ENCODE assay signal across 18 cellular contexts in genomic region chr1:2789164-2789985, GRCh38. TPM values are rescaled to one million over a fixed set of nuclear protein-coding genes. Genes with fewer than 3 reads are reported as not detected.
DNase-seq lines count a peak whose midpoint lies in the region; ATAC-seq and TF ChIP-seq lines count a peak whose summit lies in the region.
"Had no signal": no experiment of that assay in that cellular context is flagged by ENCODE, and none has a peak within 500 bp of the region (broad histone marks: within the 10 kb centered on the region; RNA-seq: fewer than 3 reads in every experiment).

No MANE protein-coding gene starts in this region.

- POLR2A ChIA-PET in activated CD4-positive, alpha-beta T cell treated with anti-CD3 and anti-CD28 coated beads for 36 hours (lab: Charles Lee): no interaction called here

- H3K27ac Mint-ChIP-seq in activated CD4-positive, alpha-beta T cell treated with anti-CD3 and anti-CD28 coated beads for 36 hours: no peak overlapping the region
- no peak overlapping the region for H3K27ac Mint-ChIP-seq in activated CD4-positive, alpha-beta T cell treated with anti-CD3 and anti-CD28 coated beads, Interleukin-2, amount 10 ng/mL, durations not matched to agents 24 days and 14 days
- H3K27ac Mint-ChIP-seq in natural killer cell: no peak overlapping the region
- H3K27ac Mint-ChIP-seq: progenitor cell of endocrine pancreas; stimulated activated memory B cell treated with anti-CD40 and anti-IgM and Interleukin-4, amounts not matched to agents 10 μg/mL and 1 μg/mL and 100 μg/mL, for 72 hours had no signal

- CTCF ChIA-PET in activated CD4-positive, alpha-beta T cell treated with anti-CD3 and anti-CD28 coated beads for 36 hours (lab: Charles Lee): interaction anchor here (1.3 kb wide), 1 partner anchor 373 kb away, joined by 4 read pairs; no protein-coding TSS in a partner anchor

- H3K36me3 Mint-ChIP-seq in activated CD4-positive, alpha-beta T cell treated with anti-CD3 and anti-CD28 coated beads for 36 hours (ENCODE audit: low read depth): peaks cover 4% of the 10 kb centered on the region
- H3K36me3 Mint-ChIP-seq in activated CD4-positive, alpha-beta T cell treated with anti-CD3 and anti-CD28 coated beads, Interleukin-2, amount 10 ng/mL, durations not matched to agents 24 days and 14 days (ENCODE audit: low read depth): no peaks in the 10 kb centered on the region
- H3K36me3 Mint-ChIP-seq in natural killer cell: peaks cover 15% of the 10 kb centered on the region

- H3K27ac ChIP-seq in BLaER1 treated with 17β-estradiol and CSF1 and Interleukin-3, amounts not matched to agents 10 nM and 100 nM: peak overlapping the region in 10 of 11 experiments; percentile 14 to 84 (median 76); a peak in 19 of 22 replicates
- H3K27ac ChIP-seq in caudate nucleus (ENCODE audit: low read depth, low read length): peak overlapping the region; percentile 62
- H3K27ac ChIP-seq: breast epithelium, tibial nerve had no signal

- no peak for TF ChIP-seq CTCF in natural killer cell (IDR thresholded peaks at IDR 0.05)

- no peaks in the 10 kb centered on the region for H3K27me3 ChIP-seq in BLaER1 treated with 17β-estradiol and CSF1 and Interleukin-3, amounts not matched to agents 10 nM and 100 nM

- H3K9me3 Mint-ChIP-seq in activated CD4-positive, alpha-beta T cell treated with anti-CD3 and anti-CD28 coated beads for 36 hours (ENCODE audit: low read depth): peaks cover 15% of the 10 kb centered on the region
- peaks cover 14% of the 10 kb centered on the region for H3K9me3 Mint-ChIP-seq in activated CD4-positive, alpha-beta T cell treated with anti-CD3 and anti-CD28 coated beads, Interleukin-2, amount 10 ng/mL, durations not matched to agents 24 days and 14 days
- peaks cover under 1 to 8% of the 10 kb centered on the region in 2 donors for H3K9me3 Mint-ChIP-seq in natural killer cell

- H3K36me3 ChIP-seq in BLaER1 treated with 17β-estradiol and CSF1 and Interleukin-3, amounts not matched to agents 10 nM and 100 nM: no peaks in the 10 kb centered on the region
- H3K36me3 ChIP-seq: breast epithelium, tibial nerve had no signal

- peaks cover 45 to 50% (median 48%) of the 10 kb centered on the region in 11 experiments for H3K9me3 ChIP-seq in BLaER1 treated with 17β-estradiol and CSF1 and Interleukin-3, amounts not matched to agents 10 nM and 100 nM (replicated peaks in 1 of 11)

- H3K27me3 Mint-ChIP-seq in activated CD4-positive, alpha-beta T cell treated with anti-CD3 and anti-CD28 coated beads for 36 hours: peaks cover 35% of the 10 kb centered on the region
- H3K27me3 Mint-ChIP-seq in activated CD4-positive, alpha-beta T cell treated with anti-CD3 and anti-CD28 coated beads, Interleukin-2, amount 10 ng/mL, durations not matched to agents 24 days and 14 days: peaks cover 20% of the 10 kb centered on the region
- peaks cover 19 to 28% of the 10 kb centered on the region in 2 donors for H3K27me3 Mint-ChIP-seq in natural killer cell (ENCODE audit: low read depth in 2 of 2)
- H3K27me3 Mint-ChIP-seq: progenitor cell of endocrine pancreas had no signal

- peak; percentile 10 for DNase-seq in activated CD4-positive, alpha-beta T cell treated with anti-CD3 and anti-CD28 coated beads for 36 hours
- DNase-seq in activated CD4-positive, alpha-beta T cell treated with anti-CD3 and anti-CD28 coated beads, Interleukin-2, amount 10 ng/mL, durations not matched to agents 24 days and 14 days: no peak
- DNase-seq in caudate nucleus (lab: John Stamatoyannopoulos, UW): peak in 4 of 61 donors; percentile 9 to 34 (median 14)
- peak; percentile 12 for DNase-seq in natural killer cell
- DNase-seq in medulla oblongata (ENCODE audit: extremely low spot score): no peak
- DNase-seq: 8988T, DMS 273 treated with DMSO at 0.1 percent for 48 hours, GDM1, NCI-H82 had no signal

- peak overlapping the region in 2 of 10 experiments; percentile 4 to 24; a peak in 1 of 20 replicates for H3K4me3 ChIP-seq in BLaER1 treated with 17β-estradiol and CSF1 and Interleukin-3, amounts not matched to agents 10 nM and 100 nM
- H3K4me3 ChIP-seq: breast epithelium, GM12878, tibial nerve had no signal

- H3K4me1 ChIP-seq in BLaER1 treated with 17β-estradiol and CSF1 and Interleukin-3, amounts not matched to agents 10 nM and 100 nM: peaks cover 18 to 35% (median 32%) of the 10 kb centered on the region in 10 experiments
- H3K4me1 ChIP-seq: breast epithelium had no signal

- peak; percentile 12 for ATAC-seq in activated CD4-positive, alpha-beta T cell treated with anti-CD3 and anti-CD28 coated beads for 36 hours
- ATAC-seq in natural killer cell: no peak
- ATAC-seq in GM21737 (IDR thresholded peaks at IDR 0.05; ENCODE audit: unreplicated experiment): no peak
- no peak for ATAC-seq in GM19455 (IDR thresholded peaks at IDR 0.05; ENCODE audit: unreplicated experiment)
- ATAC-seq: esophagus mucosa, GM12878 had no signal

- H4K20me1 ChIP-seq in BLaER1 treated with 17β-estradiol and CSF1 and Interleukin-3, amounts not matched to agents 10 nM and 100 nM: peaks cover 0 to 5% (median 0%) of the 10 kb centered on the region in 11 experiments; a peak in 1 of 22 replicates

- intact Hi-C loops in activated CD4-positive, alpha-beta T cell treated with anti-CD3 and anti-CD28 coated beads for 36 hours (cut with DNase I, micrococcal nuclease): loop anchor here in 1 of 2 experiments (5.0 kb wide), 1 partner anchor 232 kb away; the partner anchor contains the start of gene TNFRSF14
- intact Hi-C loops in activated CD4-positive, alpha-beta T cell treated with anti-CD3 and anti-CD28 coated beads, Interleukin-2, amount 10 ng/mL, durations not matched to agents 24 days and 14 days (cut with micrococcal nuclease): no loop called here
- intact Hi-C loops in natural killer cell (cut with micrococcal nuclease): no loop called here

- H3K9ac ChIP-seq in BLaER1 treated with 17β-estradiol and CSF1 and Interleukin-3, amounts not matched to agents 10 nM and 100 nM: peak overlapping the region in 10 of 11 experiments; percentile 30 to 72 (median 63); a peak in 18 of 22 replicates

- no peak overlapping the region for H3K4me3 Mint-ChIP-seq in activated CD4-positive, alpha-beta T cell treated with anti-CD3 and anti-CD28 coated beads for 36 hours
- H3K4me3 Mint-ChIP-seq in activated CD4-positive, alpha-beta T cell treated with anti-CD3 and anti-CD28 coated beads, Interleukin-2, amount 10 ng/mL, durations not matched to agents 24 days and 14 days: no peak overlapping the region
- H3K4me3 Mint-ChIP-seq in natural killer cell: no peak overlapping the region
- H3K4me3 Mint-ChIP-seq: stimulated activated memory B cell treated with anti-CD40 and anti-IgM and Interleukin-4, amounts not matched to agents 10 μg/mL and 1 μg/mL and 100 μg/mL, for 72 hours had no signal

- H3K4me1 Mint-ChIP-seq in activated CD4-positive, alpha-beta T cell treated with anti-CD3 and anti-CD28 coated beads for 36 hours: peaks cover 8% of the 10 kb centered on the region
- H3K4me1 Mint-ChIP-seq in activated CD4-positive, alpha-beta T cell treated with anti-CD3 and anti-CD28 coated beads, Interleukin-2, amount 10 ng/mL, durations not matched to agents 24 days and 14 days: peaks cover 5% of the 10 kb centered on the region
- H3K4me1 Mint-ChIP-seq in natural killer cell: no peaks in the 10 kb centered on the region
- H3K4me1 Mint-ChIP-seq: stimulated activated memory B cell treated with anti-CD40 and anti-IgM and Interleukin-4, amounts not matched to agents 10 μg/mL and 1 μg/mL and 100 μg/mL, for 72 hours had no signal

- peak overlapping the region; percentile 40 to 82 (median 73) for H3K4me2 ChIP-seq in BLaER1 treated with 17β-estradiol and CSF1 and Interleukin-3, amounts not matched to agents 10 nM and 100 nM

RNA-seq across cellular contexts. Expression of gene TTC34, which starts 12.1 kb away (rescaled TPM):
- total RNA-seq in activated CD4-positive, alpha-beta T cell treated with anti-CD3 and anti-CD28 coated beads for 36 hours: 1 to 10 TPM; 1.3 TPM
- total RNA-seq in activated CD4-positive, alpha-beta T cell treated with anti-CD3 and anti-CD28 coated beads, Interleukin-2, amount 10 ng/mL, durations not matched to agents 24 days and 14 days: 1.3 and 1.8 TPM in 2 replicates
- 1 to 10 TPM in 2 of 3 donors, under 1 TPM in 1; 0.80 to 1.4 (median 1.2) TPM for total RNA-seq in natural killer cell

Comparison
In these comparisons a context has a peak if more than half of its experiments do, and no peak if none do; other contexts are left out.
1. DNase-seq: peak in activated CD4-positive, alpha-beta T cell treated with anti-CD3 and anti-CD28 coated beads for 36 hours (single experiment) and natural killer cell (single experiment); none in activated CD4-positive, alpha-beta T cell treated with anti-CD3 and anti-CD28 coated beads, Interleukin-2, amount 10 ng/mL, durations not matched to agents 24 days and 14 days (single experiment) and medulla oblongata (single experiment).